ENCODE assay signal across 10 cellular contexts in the genomic region with DNA sequence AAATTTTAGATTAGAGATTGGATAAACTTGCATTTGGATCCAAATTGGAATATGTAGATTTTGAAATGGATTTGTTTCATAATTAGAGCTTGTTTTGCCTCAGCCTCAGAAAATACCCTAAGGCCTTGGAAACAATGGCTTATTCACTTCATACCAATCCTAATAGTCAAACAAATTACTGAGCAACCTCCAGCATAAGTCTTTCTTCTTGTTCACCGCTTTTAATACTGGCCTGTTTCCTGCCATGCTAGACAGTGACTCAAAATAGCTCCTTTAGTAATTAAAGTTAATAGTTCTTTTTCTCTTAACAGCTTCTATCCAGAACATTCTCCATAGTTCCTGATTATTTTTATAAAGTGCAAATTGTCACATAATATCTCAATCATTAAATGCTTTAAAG.
DNase-seq lines count a peak whose midpoint lies in the region; ATAC-seq and TF ChIP-seq lines count a peak whose summit lies in the region.
"Had no signal": no experiment of that assay in that cellular context is flagged by ENCODE, and none has a peak within 500 bp of the region (broad histone marks: within the 10 kb centered on the region; RNA-seq: fewer than 3 reads in every experiment).

No MANE protein-coding gene starts in this region.

- H3K4me2 ChIP-seq in GM23338 = 0 out of 2 replicates have a peak overlapping the region, but pooled peaks have one; percentile 56
- no peak overlapping the region for H3K4me2 ChIP-seq in neuronal stem cell (ENCODE audit: insufficient read depth, low read length, poor library complexity, severe bottlenecking)

- H3K9me2 ChIP-seq in GM23338 (ENCODE audit: insufficient read depth) = no peaks in the 10 kb centered on the region

- no peak overlapping the region for H3K27ac Mint-ChIP-seq in GM23338

- no peak overlapping the region for H3K4me3 Mint-ChIP-seq in GM23338

- peaks cover 19% of the 10 kb centered on the region for H4K20me1 ChIP-seq in GM23338 (replicated peaks; ENCODE audit: insufficient read depth)

- H3K9me3 ChIP-seq in neuronal stem cell (replicated peaks in 1 of 2; ENCODE audit: control insufficient read depth in 2 of 2, insufficient read depth in 1 of 2, low read depth in 1 of 2, low read length in 2 of 2) = peaks cover 5 to 11% of the 10 kb centered on the region in 2 donors
- H3K9me3 ChIP-seq: neutrophil had no signal

- no peak for DNase-seq in GM23338 (ENCODE audit: low spot score)
- peak; percentile 89 for DNase-seq in SK-MEL-5 (ENCODE audit: low read depth, low spot score)
- DNase-seq in fibroblast of villous mesenchyme (ENCODE audit: low read depth) = peak; percentile 81
- peak; percentile 98 for DNase-seq in renal cortical epithelial cell (ENCODE audit: low read depth)
- DNase-seq in activated CD4-positive, CD25-positive, alpha-beta regulatory T cell (lab: John Stamatoyannopoulos, UW) = no peak
- no peak for DNase-seq in iPS-NIHi7 (ENCODE audit: extremely low spot score)
- DNase-seq in neuronal stem cell (ENCODE audit: low spot score) = no peak
- DNase-seq in mesenteric fat pad (ENCODE audit: low spot score) = no peak
- DNase-seq: NCI-H2029 had no signal

- no peak overlapping the region for H2AFZ ChIP-seq in GM23338
- H2AFZ ChIP-seq in neuronal stem cell (ENCODE audit: low read length) = no peak overlapping the region

- ATAC-seq in GM23338 = no peak

- no peak overlapping the region for H3K23ac ChIP-seq in neuronal stem cell (ENCODE audit: low read depth, low read length, poor library complexity)

- no peak overlapping the region for H3K14ac ChIP-seq in neuronal stem cell (ENCODE audit: low read length)

- no CpG with 5 or more reads among the region's 1 CpG for WGBS in neuronal stem cell (ENCODE audit: extremely low coverage in 2 of 2, insufficient read length in 2 of 2, insufficient replicate concordance in 1 of 2), 2 donors

- no peak overlapping the region for H3K4ac ChIP-seq in neuronal stem cell (ENCODE audit: low read length)

- no peak overlapping the region for H4K91ac ChIP-seq in neuronal stem cell (ENCODE audit: low read depth, low read length, poor library complexity)

- TF ChIP-seq CTCF in GM23338 (conservative IDR thresholded peaks at IDR 0.05; ENCODE audit: low read depth in 2 of 2) (no peak), fibroblast of villous mesenchyme (IDR thresholded peaks at IDR 0.05; ENCODE audit: insufficient read depth, low read depth, low read length) (no peak)

- H2BK12ac ChIP-seq in neuronal stem cell (ENCODE audit: low read length) = no peak overlapping the region

- H3K9ac ChIP-seq in neuronal stem cell (ENCODE audit: low read depth, low read length, poor library complexity) = no peak overlapping the region

- H3K4me3 ChIP-seq in GM23338 (no peak overlapping the region), fibroblast of villous mesenchyme (ENCODE audit: low read depth, low read length) (no peak overlapping the region), neuronal stem cell (ENCODE audit: low read length in 2 of 2) (no peak overlapping the region)

- H3F3A ChIP-seq in GM23338 (replicated peaks; ENCODE audit: low read depth) = peaks cover 4% of the 10 kb centered on the region; the same call in 1 of the 2 replicates

- no peak overlapping the region for H3K27ac ChIP-seq in GM23338 (ENCODE audit: low read depth)
- no peak overlapping the region for H3K27ac ChIP-seq in neuronal stem cell (replicated peaks; ENCODE audit: low read length)
- H3K27ac ChIP-seq: neutrophil had no signal

- H3K79me1 ChIP-seq in neuronal stem cell (ENCODE audit: low read depth, low read length) = peaks cover 5% of the 10 kb centered on the region

- H3K4me1 Mint-ChIP-seq in GM23338 = peaks cover 49% of the 10 kb centered on the region

- H3K79me2 ChIP-seq in GM23338 (replicated peaks; ENCODE audit: insufficient read depth) = peaks cover 82% of the 10 kb centered on the region

- peaks cover 12% of the 10 kb centered on the region; the same call in 2 of the 3 replicates for H3K9me3 Mint-ChIP-seq in GM23338

- H3K36me3 Mint-ChIP-seq in GM23338 (ENCODE audit: low read depth) = peaks cover 38% of the 10 kb centered on the region

- H3K27me3 ChIP-seq in GM23338 (ENCODE audit: insufficient read depth) (no peaks in the 10 kb centered on the region), neuronal stem cell (ENCODE audit: control insufficient read depth in 3 of 3, insufficient read depth in 3 of 3, low read depth in 1 of 3, low read length in 3 of 3) (no peaks in the 10 kb centered on the region)
- H3K27me3 ChIP-seq: neutrophil had no signal

- H3K4me1 ChIP-seq in GM23338 (ENCODE audit: insufficient read depth) (peaks cover 55% of the 10 kb centered on the region), neuronal stem cell (ENCODE audit: control insufficient read depth in 2 of 2, insufficient read depth in 1 of 2, low read depth in 1 of 2, low read length in 2 of 2) (peaks cover 7 to 21% of the 10 kb centered on the region in 2 donors)

- H3K18ac ChIP-seq in neuronal stem cell (ENCODE audit: low read length) = no peak overlapping the region

- no peak overlapping the region for H2BK5ac ChIP-seq in neuronal stem cell (ENCODE audit: low read length)

- no peak overlapping the region for H2BK15ac ChIP-seq in neuronal stem cell (ENCODE audit: low read length)

- in situ Hi-C loops in SK-MEL-5 (cut with HindIII; ENCODE audit: low pct_unique_long_range_greater_than_20kb, low sequenced_read_pairs) = no loop called here

- H3K36me3 ChIP-seq in GM23338 (ENCODE audit: insufficient read depth) (peaks cover 9% of the 10 kb centered on the region; the same call in 1 of the 2 replicates), neuronal stem cell (replicated peaks in 1 of 2; ENCODE audit: control insufficient read depth in 2 of 2, insufficient read depth in 2 of 2, low read length in 2 of 2) (peaks cover 10 to 49% of the 10 kb centered on the region in 2 donors)

- H2AK5ac ChIP-seq in neuronal stem cell (ENCODE audit: low read depth, low read length) = no peak overlapping the region

- H2BK120ac ChIP-seq in neuronal stem cell (ENCODE audit: low read depth, low read length) = no peak overlapping the region

- H4K8ac ChIP-seq in neuronal stem cell (ENCODE audit: low read depth, low read length) = no peak overlapping the region

- H3K27me3 Mint-ChIP-seq in GM23338 (ENCODE audit: insufficient read depth, low read depth, poor library complexity) = peaks cover 8% of the 10 kb centered on the region

TF ChIP-seq in GM23338, 12 proteins besides CTCF, POLR2A, EP300 and RAD21:
- TF ChIP-seq JUNB (IDR thresholded peaks at IDR 0.05; ENCODE audit: unreplicated experiment) = no peak

Comparison
In these comparisons a context has a peak if more than half of its experiments do, and no peak if none do; other contexts are left out.
1. DNase-seq: peak in SK-MEL-5 (single experiment), fibroblast of villous mesenchyme (single experiment) and renal cortical epithelial cell (single experiment); none in GM23338 (single experiment), activated CD4-positive, CD25-positive, alpha-beta regulatory T cell (0 of 4), iPS-NIHi7 (single experiment), neuronal stem cell (single experiment) and mesenteric fat pad (single experiment).